Comparison of ENCODE assay signal across 1 cellular context in genomic region chr9:36913393-36914211, GRCh38.
TF ChIP-seq lines count a peak whose summit lies in the region.

No MANE protein-coding gene starts in this region.

TF ChIP-seq in GM23338, 12 proteins besides CTCF, POLR2A, EP300 and RAD21 (continued from another document):
- TF ChIP-seq, protein P1, sequence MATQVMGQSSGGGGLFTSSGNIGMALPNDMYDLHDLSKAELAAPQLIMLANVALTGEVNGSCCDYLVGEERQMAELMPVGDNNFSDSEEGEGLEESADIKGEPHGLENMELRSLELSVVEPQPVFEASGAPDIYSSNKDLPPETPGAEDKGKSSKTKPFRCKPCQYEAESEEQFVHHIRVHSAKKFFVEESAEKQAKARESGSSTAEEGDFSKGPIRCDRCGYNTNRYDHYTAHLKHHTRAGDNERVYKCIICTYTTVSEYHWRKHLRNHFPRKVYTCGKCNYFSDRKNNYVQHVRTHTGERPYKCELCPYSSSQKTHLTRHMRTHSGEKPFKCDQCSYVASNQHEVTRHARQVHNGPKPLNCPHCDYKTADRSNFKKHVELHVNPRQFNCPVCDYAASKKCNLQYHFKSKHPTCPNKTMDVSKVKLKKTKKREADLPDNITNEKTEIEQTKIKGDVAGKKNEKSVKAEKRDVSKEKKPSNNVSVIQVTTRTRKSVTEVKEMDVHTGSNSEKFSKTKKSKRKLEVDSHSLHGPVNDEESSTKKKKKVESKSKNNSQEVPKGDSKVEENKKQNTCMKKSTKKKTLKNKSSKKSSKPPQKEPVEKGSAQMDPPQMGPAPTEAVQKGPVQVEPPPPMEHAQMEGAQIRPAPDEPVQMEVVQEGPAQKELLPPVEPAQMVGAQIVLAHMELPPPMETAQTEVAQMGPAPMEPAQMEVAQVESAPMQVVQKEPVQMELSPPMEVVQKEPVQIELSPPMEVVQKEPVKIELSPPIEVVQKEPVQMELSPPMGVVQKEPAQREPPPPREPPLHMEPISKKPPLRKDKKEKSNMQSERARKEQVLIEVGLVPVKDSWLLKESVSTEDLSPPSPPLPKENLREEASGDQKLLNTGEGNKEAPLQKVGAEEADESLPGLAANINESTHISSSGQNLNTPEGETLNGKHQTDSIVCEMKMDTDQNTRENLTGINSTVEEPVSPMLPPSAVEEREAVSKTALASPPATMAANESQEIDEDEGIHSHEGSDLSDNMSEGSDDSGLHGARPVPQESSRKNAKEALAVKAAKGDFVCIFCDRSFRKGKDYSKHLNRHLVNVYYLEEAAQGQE (IDR thresholded peaks at IDR 0.05; ENCODE audit: unreplicated experiment), result no peak
- TF ChIP-seq, protein P2, sequence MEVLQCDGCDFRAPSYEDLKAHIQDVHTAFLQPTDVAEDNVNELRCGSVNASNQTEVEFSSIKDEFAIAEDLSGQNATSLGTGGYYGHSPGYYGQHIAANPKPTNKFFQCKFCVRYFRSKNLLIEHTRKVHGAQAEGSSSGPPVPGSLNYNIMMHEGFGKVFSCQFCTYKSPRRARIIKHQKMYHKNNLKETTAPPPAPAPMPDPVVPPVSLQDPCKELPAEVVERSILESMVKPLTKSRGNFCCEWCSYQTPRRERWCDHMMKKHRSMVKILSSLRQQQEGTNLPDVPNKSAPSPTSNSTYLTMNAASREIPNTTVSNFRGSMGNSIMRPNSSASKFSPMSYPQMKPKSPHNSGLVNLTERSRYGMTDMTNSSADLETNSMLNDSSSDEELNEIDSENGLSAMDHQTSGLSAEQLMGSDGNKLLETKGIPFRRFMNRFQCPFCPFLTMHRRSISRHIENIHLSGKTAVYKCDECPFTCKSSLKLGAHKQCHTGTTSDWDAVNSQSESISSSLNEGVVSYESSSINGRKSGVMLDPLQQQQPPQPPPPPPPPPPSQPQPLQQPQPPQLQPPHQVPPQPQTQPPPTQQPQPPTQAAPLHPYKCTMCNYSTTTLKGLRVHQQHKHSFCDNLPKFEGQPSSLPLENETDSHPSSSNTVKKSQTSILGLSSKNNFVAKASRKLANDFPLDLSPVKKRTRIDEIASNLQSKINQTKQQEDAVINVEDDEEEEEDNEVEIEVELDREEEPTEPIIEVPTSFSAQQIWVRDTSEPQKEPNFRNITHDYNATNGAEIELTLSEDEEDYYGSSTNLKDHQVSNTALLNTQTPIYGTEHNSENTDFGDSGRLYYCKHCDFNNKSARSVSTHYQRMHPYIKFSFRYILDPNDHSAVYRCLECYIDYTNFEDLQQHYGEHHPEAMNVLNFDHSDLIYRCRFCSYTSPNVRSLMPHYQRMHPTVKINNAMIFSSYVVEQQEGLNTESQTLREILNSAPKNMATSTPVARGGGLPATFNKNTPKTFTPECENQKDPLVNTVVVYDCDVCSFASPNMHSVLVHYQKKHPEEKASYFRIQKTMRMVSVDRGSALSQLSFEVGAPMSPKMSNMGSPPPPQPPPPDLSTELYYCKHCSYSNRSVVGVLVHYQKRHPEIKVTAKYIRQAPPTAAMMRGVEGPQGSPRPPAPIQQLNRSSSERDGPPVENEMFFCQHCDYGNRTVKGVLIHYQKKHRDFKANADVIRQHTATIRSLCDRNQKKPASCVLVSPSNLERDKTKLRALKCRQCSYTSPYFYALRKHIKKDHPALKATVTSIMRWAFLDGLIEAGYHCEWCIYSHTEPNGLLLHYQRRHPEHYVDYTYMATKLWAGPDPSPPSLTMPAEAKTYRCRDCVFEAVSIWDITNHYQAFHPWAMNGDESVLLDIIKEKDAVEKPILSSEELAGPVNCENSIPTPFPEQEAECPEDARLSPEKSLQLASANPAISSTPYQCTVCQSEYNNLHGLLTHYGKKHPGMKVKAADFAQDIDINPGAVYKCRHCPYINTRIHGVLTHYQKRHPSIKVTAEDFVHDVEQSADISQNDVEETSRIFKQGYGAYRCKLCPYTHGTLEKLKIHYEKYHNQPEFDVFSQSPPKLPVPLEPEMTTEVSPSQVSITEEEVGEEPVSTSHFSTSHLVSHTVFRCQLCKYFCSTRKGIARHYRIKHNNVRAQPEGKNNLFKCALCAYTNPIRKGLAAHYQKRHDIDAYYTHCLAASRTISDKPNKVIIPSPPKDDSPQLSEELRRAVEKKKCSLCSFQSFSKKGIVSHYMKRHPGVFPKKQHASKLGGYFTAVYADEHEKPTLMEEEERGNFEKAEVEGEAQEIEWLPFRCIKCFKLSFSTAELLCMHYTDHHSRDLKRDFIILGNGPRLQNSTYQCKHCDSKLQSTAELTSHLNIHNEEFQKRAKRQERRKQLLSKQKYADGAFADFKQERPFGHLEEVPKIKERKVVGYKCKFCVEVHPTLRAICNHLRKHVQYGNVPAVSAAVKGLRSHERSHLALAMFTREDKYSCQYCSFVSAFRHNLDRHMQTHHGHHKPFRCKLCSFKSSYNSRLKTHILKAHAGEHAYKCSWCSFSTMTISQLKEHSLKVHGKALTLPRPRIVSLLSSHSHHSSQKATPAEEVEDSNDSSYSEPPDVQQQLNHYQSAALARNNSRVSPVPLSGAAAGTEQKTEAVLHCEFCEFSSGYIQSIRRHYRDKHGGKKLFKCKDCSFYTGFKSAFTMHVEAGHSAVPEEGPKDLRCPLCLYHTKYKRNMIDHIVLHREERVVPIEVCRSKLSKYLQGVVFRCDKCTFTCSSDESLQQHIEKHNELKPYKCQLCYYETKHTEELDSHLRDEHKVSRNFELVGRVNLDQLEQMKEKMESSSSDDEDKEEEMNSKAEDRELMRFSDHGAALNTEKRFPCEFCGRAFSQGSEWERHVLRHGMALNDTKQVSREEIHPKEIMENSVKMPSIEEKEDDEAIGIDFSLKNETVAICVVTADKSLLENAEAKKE (CRISPR knock-in tag; IDR thresholded peaks at IDR 0.05), result no peak
- no peak for TF ChIP-seq ZNF331 (CRISPR knock-in tag; IDR thresholded peaks at IDR 0.05; ENCODE audit: low read depth)
- TF ChIP-seq ZNF114 (CRISPR knock-in tag; IDR thresholded peaks at IDR 0.05), result no peak
- no peak for TF ChIP-seq NANOG (IDR thresholded peaks at IDR 0.05; ENCODE audit: borderline replicate concordance)
- TF ChIP-seq POLR2AphosphoS5 (IDR thresholded peaks at IDR 0.05; ENCODE audit: low read depth), result no peak
- no peak for TF ChIP-seq CREB1 (CRISPR knock-in tag; IDR thresholded peaks at IDR 0.05; ENCODE audit: low read depth)
- no peak for TF ChIP-seq STAT1 (IDR thresholded peaks at IDR 0.05; ENCODE audit: unreplicated experiment)
- TF ChIP-seq ETS1 (IDR thresholded peaks at IDR 0.05), result no peak
- no peak for TF ChIP-seq JUNB (IDR thresholded peaks at IDR 0.05; ENCODE audit: unreplicated experiment)
TF ChIP-seq in GM23338: peak in this region for 0.
